In the genomic region with DNA sequence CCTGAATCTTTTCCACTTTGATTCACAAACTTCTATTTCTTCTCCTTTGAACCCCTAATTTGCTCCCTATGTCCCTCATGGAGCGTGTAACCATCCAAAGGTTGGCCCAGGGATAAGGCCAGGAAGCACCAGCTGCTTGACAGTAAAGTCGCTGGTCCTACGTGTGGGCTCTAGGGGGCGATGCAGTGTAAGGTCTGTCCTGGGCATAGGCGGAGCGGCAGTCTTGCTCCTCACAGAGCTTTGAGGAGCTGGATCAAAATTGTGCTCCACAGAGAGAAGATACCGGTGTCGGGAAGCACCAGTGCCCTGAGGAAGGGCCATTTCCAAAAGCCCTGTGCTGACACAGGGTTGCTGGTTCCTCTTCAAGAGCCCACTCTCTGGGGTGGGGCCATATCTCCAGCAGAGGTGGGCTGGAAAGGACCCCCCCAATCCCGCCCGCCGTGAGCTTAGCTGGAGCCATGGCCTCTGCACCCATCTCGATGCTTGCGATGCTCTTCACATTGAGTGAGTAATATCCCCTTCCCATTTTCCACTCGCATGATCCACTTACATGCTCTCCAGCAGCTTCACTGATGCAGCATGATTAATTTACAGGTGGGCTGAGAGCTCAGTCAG, we compare ENCODE assay signal across 8 cellular contexts. TPM values are rescaled to one million over a fixed set of nuclear protein-coding genes. Genes with fewer than 3 reads are reported as not detected.
A peak's percentile ranks its signal among the peaks of the same experiment; 100 is the strongest.
DNase-seq lines count a peak whose midpoint lies in the region; ATAC-seq lines count a peak whose summit lies in the region.

No MANE protein-coding gene starts in this region.

- no peaks in the 10 kb centered on the region for H3K9me3 Mint-ChIP-seq in activated CD4-positive, alpha-beta T cell treated with anti-CD3 and anti-CD28 coated beads for 36 hours (ENCODE audit: low read depth)

- peak overlapping the region; percentile 70 for H3K4me3 Mint-ChIP-seq in activated CD4-positive, alpha-beta T cell treated with anti-CD3 and anti-CD28 coated beads for 36 hours

- peak overlapping the region; percentile 77 for H3K27ac Mint-ChIP-seq in activated CD4-positive, alpha-beta T cell treated with anti-CD3 and anti-CD28 coated beads for 36 hours

- CTCF ChIA-PET in activated CD4-positive, alpha-beta T cell treated with anti-CD3 and anti-CD28 coated beads for 36 hours (lab: Charles Lee): interaction anchor here (0.8 to 7.4 kb wide), 15 partner anchors 8 to 846 kb away, joined by 3 to 73 read pairs (median 5); no protein-coding TSS in a partner anchor

- no peaks in the 10 kb centered on the region for H3K36me3 Mint-ChIP-seq in activated CD4-positive, alpha-beta T cell treated with anti-CD3 and anti-CD28 coated beads for 36 hours (ENCODE audit: low read depth)

- intact Hi-C loops in activated CD4-positive, alpha-beta T cell treated with anti-CD3 and anti-CD28 coated beads for 36 hours (cut with DNase I, micrococcal nuclease): loop anchor here in 1 of 2 experiments (5.0 kb wide), 2 partner anchors 794 to 814 kb away; no protein-coding TSS in a partner anchor

- POLR2A ChIA-PET in activated CD4-positive, alpha-beta T cell treated with anti-CD3 and anti-CD28 coated beads for 36 hours (lab: Charles Lee): interaction anchor here (0.8 kb wide), 1 partner anchor 11 kb away, joined by 11 read pairs; no protein-coding TSS in a partner anchor

- H3K4me1 Mint-ChIP-seq in activated CD4-positive, alpha-beta T cell treated with anti-CD3 and anti-CD28 coated beads for 36 hours: no peaks in the 10 kb centered on the region

- peak; percentile 71 for DNase-seq in activated CD4-positive, alpha-beta T cell treated with anti-CD3 and anti-CD28 coated beads for 36 hours
- DNase-seq in activated CD4-positive, alpha-beta T cell treated with anti-CD3 and anti-CD28 coated beads for 1 hour: no peak
- peak; percentile 7 for DNase-seq in RPMI7951 (ENCODE audit: low read depth)
- DNase-seq in central memory CD4-positive, alpha-beta T cell: peak; percentile 31
- peak; percentile 14 for DNase-seq in stimulated activated CD4-positive, alpha-beta T cell treated with anti-CD3 and anti-CD28 coated beads, Interleukin-12 subunit alpha, Interleukin-12 subunit beta, amount 100 ng/mL, for 24 hours (ENCODE audit: low read depth in 2 of 2)
- DNase-seq in DMS79 treated with DMSO at 0.1 percent for 48 hours (lab: John Stamatoyannopoulos, UW): no peak
- no peak for DNase-seq in NCI-H345 treated with DMSO at 0.1 percent for 48 hours (lab: John Stamatoyannopoulos, UW; ENCODE audit: unreplicated experiment)
- DNase-seq in activated CD4-positive, CD25-positive, alpha-beta regulatory T cell treated with anti-CD3 and anti-CD28 coated beads, Interleukin-2, amount 50 U/mL, for 72 hours: no peak

- peaks cover 21% of the 10 kb centered on the region for H3K27me3 Mint-ChIP-seq in activated CD4-positive, alpha-beta T cell treated with anti-CD3 and anti-CD28 coated beads for 36 hours

- peak; percentile 90 for ATAC-seq in activated CD4-positive, alpha-beta T cell treated with anti-CD3 and anti-CD28 coated beads for 36 hours

RNA-seq across cellular contexts. Expression of gene OR4E1, which starts 49.9 kb away (rescaled TPM):
- total RNA-seq in activated CD4-positive, alpha-beta T cell treated with anti-CD3 and anti-CD28 coated beads for 36 hours: under 1 TPM; 0.07 to 0.11 TPM
- total RNA-seq in RPMI7951 (2014; rRNA removed; shearing (Covaris generic)): not detected in 2 replicates

Comparison
In these comparisons a context has a peak if more than half of its experiments do, and no peak if none do; other contexts are left out.
1. DNase-seq: peak in activated CD4-positive, alpha-beta T cell treated with anti-CD3 and anti-CD28 coated beads for 36 hours (single experiment), RPMI7951 (single experiment), central memory CD4-positive, alpha-beta T cell (single experiment) and stimulated activated CD4-positive, alpha-beta T cell treated with anti-CD3 and anti-CD28 coated beads, Interleukin-12 subunit alpha, Interleukin-12 subunit beta, amount 100 ng/mL, for 24 hours (2 of 2); none in activated CD4-positive, alpha-beta T cell treated with anti-CD3 and anti-CD28 coated beads for 1 hour (single experiment), DMS79 treated with DMSO at 0.1 percent for 48 hours (single experiment), NCI-H345 treated with DMSO at 0.1 percent for 48 hours (single experiment) and activated CD4-positive, CD25-positive, alpha-beta regulatory T cell treated with anti-CD3 and anti-CD28 coated beads, Interleukin-2, amount 50 U/mL, for 72 hours (single experiment).